ENCODE assay signal across 24 cellular contexts in genomic region chr12:54773593-54773992, GRCh38.
DNase-seq lines count a peak whose midpoint lies in the region; ATAC-seq and TF ChIP-seq lines count a peak whose summit lies in the region.
"Had no signal": no experiment of that assay in that cellular context is flagged by ENCODE, and none has a peak within 500 bp of the region (broad histone marks: within the 10 kb centered on the region; RNA-seq: fewer than 3 reads in every experiment).

No MANE protein-coding gene starts in this region.

- H3K4me2 ChIP-seq in mammary epithelial cell (ENCODE audit: insufficient read depth, low read depth, low read length) (no peak overlapping the region), hepatocyte (no peak overlapping the region)
- H3K4me2 ChIP-seq: BLaER1 had no signal

- no peak for ATAC-seq in GM19397 (IDR thresholded peaks at IDR 0.05; ENCODE audit: unreplicated experiment)
- no peak for ATAC-seq in HG02610 (IDR thresholded peaks at IDR 0.05; ENCODE audit: unreplicated experiment)
- ATAC-seq: GM12878, SK-N-SH treated with all-trans-retinoic acid at 6 μM for 48 hours had no signal

- no peaks in the 10 kb centered on the region for H3K36me3 ChIP-seq in mammary epithelial cell (ENCODE audit: insufficient read depth, low read length)
- H3K36me3 ChIP-seq in breast epithelium: no peaks in the 10 kb centered on the region
- H3K36me3 ChIP-seq in hepatocyte (replicated peaks; ENCODE audit: insufficient read depth, low read depth): no peaks in the 10 kb centered on the region
- H3K36me3 ChIP-seq: BLaER1, SJCRH30 had no signal

- intact Hi-C loops in mammary epithelial cell (cut with micrococcal nuclease): no loop called here
- intact Hi-C loops in breast epithelium (cut with DNase I; ENCODE audit: low total_unique reads): no loop called here

- H3K27me3 ChIP-seq in mammary epithelial cell (ENCODE audit: insufficient read depth, low read length): no peaks in the 10 kb centered on the region
- H3K27me3 ChIP-seq in breast epithelium: no peaks in the 10 kb centered on the region
- H3K27me3 ChIP-seq in hepatocyte: no peaks in the 10 kb centered on the region
- H3K27me3 ChIP-seq: BLaER1, SJCRH30 had no signal

- H2AFZ ChIP-seq in mammary epithelial cell (ENCODE audit: low read depth, low read length) (no peak overlapping the region), hepatocyte (no peak overlapping the region)

- TF ChIP-seq CTCF in mammary epithelial cell (conservative IDR thresholded peaks at IDR 0.05 in 1 of 2, IDR thresholded peaks at IDR 0.05 in 1 of 2; ENCODE audit: extremely low read depth in 1 of 2, insufficient read depth in 1 of 2, low read depth in 1 of 2, low read length in 2 of 2) (peak; percentile 15), breast epithelium (IDR thresholded peaks at IDR 0.05) (no peak), LNCaP clone FGC (IDR thresholded peaks at IDR 0.05; ENCODE audit: control insufficient read depth, extremely low read depth, insufficient read depth) (0 out of 2 replicates have a peak, but pooled peaks have one; percentile 6), hepatocyte (IDR thresholded peaks at IDR 0.05; ENCODE audit: poor library complexity) (peak; percentile 5)

- TF ChIP-seq POLR2A in breast epithelium (IDR thresholded peaks at IDR 0.05): no peak

- H4K20me1 ChIP-seq in mammary epithelial cell (ENCODE audit: insufficient read depth, low read length) (no peaks in the 10 kb centered on the region), hepatocyte (ENCODE audit: insufficient read depth, poor library complexity, severe bottlenecking) (no peaks in the 10 kb centered on the region)
- H4K20me1 ChIP-seq: BLaER1 had no signal

- no TSS peak for BruUV-seq in mammary epithelial cell (replicated peaks; lab: Mats Ljungman, UMichigan)

- H3K79me2 ChIP-seq in mammary epithelial cell (ENCODE audit: insufficient read depth, low read length): no peaks in the 10 kb centered on the region
- no peaks in the 10 kb centered on the region for H3K79me2 ChIP-seq in hepatocyte

- no peak for DNase-seq in mammary epithelial cell
- no peak for DNase-seq in breast epithelium (ENCODE audit: low spot score in 2 of 2)
- DNase-seq in LNCaP clone FGC (ENCODE audit: low read depth): no peak
- no peak for DNase-seq in hepatocyte (ENCODE audit: low spot score)
- no peak for DNase-seq in foreskin melanocyte
- DNase-seq: 8988T; CD4-positive, alpha-beta T cell; DMS53; GOT3; HCEC 1CT; MV-4-11; NCI-H1105; NCI-H146; NCI-H2029; NCI-H446; NCI-H524 treated with DMSO at 0.1 percent for 48 hours; NCI-H774; SJCRH30 had no signal

- H3K4me3 ChIP-seq in mammary epithelial cell (replicated peaks in 1 of 3; ENCODE audit: insufficient read depth in 1 of 3, low read depth in 2 of 3, low read length in 3 of 3): no peak overlapping the region
- H3K4me3 ChIP-seq in breast epithelium: no peak overlapping the region
- H3K4me3 ChIP-seq in LNCaP clone FGC (ENCODE audit: low read depth, low read length): no peak overlapping the region
- no peak overlapping the region for H3K4me3 ChIP-seq in hepatocyte
- H3K4me3 ChIP-seq: BLaER1, GM12878, SJCRH30 had no signal

- dilution Hi-C loops in mammary epithelial cell (cut with HindIII; ENCODE audit: low sequenced_read_pairs): no loop called here

- no peak overlapping the region for H3K9ac ChIP-seq in mammary epithelial cell (ENCODE audit: insufficient read depth, low read length)
- H3K9ac ChIP-seq: BLaER1 had no signal

- WGBS in mammary epithelial cell (ENCODE audit: low coverage, missing lambda C conversion rate): 75% methylated on average over 1 of the region's 1 CpG
- WGBS in hepatocyte (ENCODE audit: low lambda C conversion rate, missing lambda C conversion rate): 96% methylated on average over 1 of the region's 1 CpG

- H3K9me3 ChIP-seq in mammary epithelial cell (replicated peaks; ENCODE audit: insufficient read depth, low read length): no peaks in the 10 kb centered on the region
- H3K9me3 ChIP-seq in breast epithelium: no peaks in the 10 kb centered on the region
- no peaks in the 10 kb centered on the region for H3K9me3 ChIP-seq in hepatocyte (ENCODE audit: low read depth)
- H3K9me3 ChIP-seq: SJCRH30 had no signal

- CTCF ChIA-PET in mammary epithelial cell (lab: Charles Lee; ENCODE audit: low non-redundant PET): no interaction called here

- H3K27ac ChIP-seq in mammary epithelial cell (ENCODE audit: insufficient read depth, low read depth, low read length) (no peak overlapping the region), breast epithelium (no peak overlapping the region), hepatocyte (no peak overlapping the region)
- H3K27ac ChIP-seq: BLaER1, HL-60, SJCRH30 had no signal

- in situ Hi-C loops in mammary epithelial cell (cut with MboI; ENCODE audit: low sequenced_read_pairs in 2 of 2): no loop called here

- H3K4me1 ChIP-seq in mammary epithelial cell (ENCODE audit: insufficient read depth, low read length): no peaks in the 10 kb centered on the region
- no peaks in the 10 kb centered on the region for H3K4me1 ChIP-seq in breast epithelium
- H3K4me1 ChIP-seq in hepatocyte (ENCODE audit: insufficient read depth): no peaks in the 10 kb centered on the region
- H3K4me1 ChIP-seq: BLaER1, SJCRH30 had no signal

- no peaks in the 10 kb centered on the region for H3K9me2 ChIP-seq in hepatocyte (replicated peaks; ENCODE audit: insufficient read depth)

Comparison
In these comparisons a context has a peak if more than half of its experiments do, and no peak if none do; other contexts are left out.
1. CTCF ChIP-seq: peak in mammary epithelial cell (2 of 2), LNCaP clone FGC (single experiment) and hepatocyte (single experiment); none in breast epithelium (0 of 3).